ENCODE assay signal across 1 cellular context in the genomic region with DNA sequence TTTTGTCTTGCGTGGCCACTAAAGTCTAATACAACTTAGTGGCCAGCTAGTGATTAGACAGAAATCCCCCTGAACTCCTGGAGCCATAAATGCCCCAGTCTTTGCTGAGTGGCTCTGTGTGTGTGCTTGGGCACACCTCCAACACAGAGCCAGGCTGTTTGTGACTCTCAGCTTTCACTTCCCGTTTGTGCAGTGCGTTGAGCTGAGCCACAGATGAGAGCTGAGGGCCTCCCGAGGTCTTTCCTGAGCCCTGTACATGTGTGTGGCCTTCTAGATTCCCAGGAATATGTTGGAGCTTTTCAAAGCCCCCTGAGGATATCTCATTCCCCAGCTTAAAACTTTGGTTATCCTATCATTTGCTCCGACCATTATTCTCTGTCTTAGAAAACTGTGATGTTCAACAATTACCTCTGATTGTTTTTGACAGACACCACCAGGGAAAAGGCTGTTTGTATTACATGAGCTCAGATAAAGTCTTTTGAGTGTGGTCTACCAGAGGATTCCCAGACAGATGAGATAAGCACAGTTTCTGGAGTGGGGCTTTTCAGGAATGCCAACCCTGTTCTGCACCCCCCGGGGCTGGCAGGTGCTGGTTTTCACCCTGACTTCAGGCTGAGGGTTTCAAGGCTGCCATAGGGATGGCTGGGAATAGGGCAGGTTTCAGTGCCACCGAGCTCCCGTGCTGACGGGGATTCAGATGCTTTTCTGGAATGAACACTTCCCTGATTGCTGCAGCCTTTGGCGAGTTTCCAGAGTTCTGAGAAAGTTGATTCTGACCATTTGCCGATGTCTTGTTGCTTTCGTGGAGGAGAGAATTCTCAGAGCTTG.
TF ChIP-seq lines count a peak whose summit lies in the region.

No MANE protein-coding gene starts in this region.

TF ChIP-seq in IMR-90, 13 proteins besides CTCF, POLR2A, EP300 and RAD21:
- TF ChIP-seq MAFK (IDR thresholded peaks at IDR 0.05; ENCODE audit: low read depth, low read length) = no peak
- TF ChIP-seq, protein P1, sequence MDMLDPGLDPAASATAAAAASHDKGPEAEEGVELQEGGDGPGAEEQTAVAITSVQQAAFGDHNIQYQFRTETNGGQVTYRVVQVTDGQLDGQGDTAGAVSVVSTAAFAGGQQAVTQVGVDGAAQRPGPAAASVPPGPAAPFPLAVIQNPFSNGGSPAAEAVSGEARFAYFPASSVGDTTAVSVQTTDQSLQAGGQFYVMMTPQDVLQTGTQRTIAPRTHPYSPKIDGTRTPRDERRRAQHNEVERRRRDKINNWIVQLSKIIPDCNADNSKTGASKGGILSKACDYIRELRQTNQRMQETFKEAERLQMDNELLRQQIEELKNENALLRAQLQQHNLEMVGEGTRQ (IDR thresholded peaks at IDR 0.05; ENCODE audit: low read depth, low read length) = no peak
- no peak for TF ChIP-seq RFX5 (IDR thresholded peaks at IDR 0.05; ENCODE audit: low read depth, low read length)
- TF ChIP-seq MXI1 (IDR thresholded peaks at IDR 0.05; ENCODE audit: borderline replicate concordance, low read depth, low read length) = no peak
- TF ChIP-seq NFE2L2 (IDR thresholded peaks at IDR 0.05; ENCODE audit: low read depth, low read length) = no peak
- TF ChIP-seq BHLHE40 (IDR thresholded peaks at IDR 0.05; ENCODE audit: low read depth, low read length) = no peak
- TF ChIP-seq, protein P2, sequence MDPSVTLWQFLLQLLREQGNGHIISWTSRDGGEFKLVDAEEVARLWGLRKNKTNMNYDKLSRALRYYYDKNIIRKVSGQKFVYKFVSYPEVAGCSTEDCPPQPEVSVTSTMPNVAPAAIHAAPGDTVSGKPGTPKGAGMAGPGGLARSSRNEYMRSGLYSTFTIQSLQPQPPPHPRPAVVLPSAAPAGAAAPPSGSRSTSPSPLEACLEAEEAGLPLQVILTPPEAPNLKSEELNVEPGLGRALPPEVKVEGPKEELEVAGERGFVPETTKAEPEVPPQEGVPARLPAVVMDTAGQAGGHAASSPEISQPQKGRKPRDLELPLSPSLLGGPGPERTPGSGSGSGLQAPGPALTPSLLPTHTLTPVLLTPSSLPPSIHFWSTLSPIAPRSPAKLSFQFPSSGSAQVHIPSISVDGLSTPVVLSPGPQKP (IDR thresholded peaks at IDR 0.05; ENCODE audit: borderline replicate concordance, low read depth, low read length) = no peak
- no peak for TF ChIP-seq RCOR1 (IDR thresholded peaks at IDR 0.05; ENCODE audit: insufficient replicate concordance, low read length)
